In genomic region chr1:30691480-30691879, GRCh38 we compare ENCODE assay signal across 31 cellular contexts. TPM values are rescaled to one million over a fixed set of nuclear protein-coding genes. Genes with fewer than 3 reads are reported as not detected.
"Had no signal": no experiment of that assay in that cellular context is flagged by ENCODE, and none has a peak within 500 bp of the region (broad histone marks: within the 10 kb centered on the region; RNA-seq: fewer than 3 reads in every experiment).

No MANE protein-coding gene starts in this region.

- H3K9me3 ChIP-seq: breast epithelium, gastrocnemius medialis, left ventricle myocardium inferior, mucosa of descending colon, neutrophil, right lobe of liver, upper lobe of left lung had no signal

- H3K27me3 ChIP-seq: breast epithelium, right lobe of liver, upper lobe of left lung had no signal

- ATAC-seq: activated CD4-positive, CD25-positive, alpha-beta regulatory T cell treated with anti-CD3 and anti-CD28 coated beads, Interleukin-2, amount 50 U/mL, for 24 hours; activated naive CD8-positive, alpha-beta T cell treated with anti-CD3 and anti-CD28 coated beads, Interleukin-2, amount 50 U/mL, for 24 hours; gastrocnemius medialis; mucosa of descending colon; right lobe of liver; stimulated activated memory B cell treated with anti-CD40 and anti-IgM and Interleukin-4, amounts not matched to agents 10 μg/mL and 1 μg/mL and 100 μg/mL, for 72 hours; stimulated activated naive CD8-positive, alpha-beta T cell treated with anti-CD3 and anti-CD28 coated beads, Interleukin-15, amount 100 ng/mL, for 72 hours had no signal

- H3K4me3 ChIP-seq: breast epithelium, gastrocnemius medialis, left ventricle myocardium inferior, lung, mucosa of descending colon, right lobe of liver, skin epidermis, upper lobe of left lung had no signal

- H3K36me3 ChIP-seq: breast epithelium, gastrocnemius medialis, left ventricle myocardium inferior, neutrophil, right lobe of liver, upper lobe of left lung had no signal

- H3K27ac ChIP-seq: breast epithelium, gastrocnemius medialis, left ventricle myocardium inferior, neutrophil, right lobe of liver, upper lobe of left lung, VCaP had no signal

- H3K4me1 ChIP-seq: breast epithelium, gastrocnemius medialis, left ventricle myocardium inferior, right lobe of liver, upper lobe of left lung had no signal

- DNase-seq: activated CD4-positive, alpha-beta T cell treated with anti-CD3 and anti-CD28 coated beads for 48 hours; activated CD4-positive, alpha-beta T cell treated with anti-CD3 and anti-CD28 coated beads, Interleukin-2, amount 50 U/mL, for 48 hours; activated CD8-positive, alpha-beta memory T cell treated with anti-CD3 and anti-CD28 coated beads for 24 hours; activated gamma-delta T cell; activated naive CD8-positive, alpha-beta T cell treated with anti-CD3 and anti-CD28 coated beads, Interleukin-2, amount 50 U/mL, for 24 hours; activated T-cell treated with anti-CD3 and anti-CD28 coated beads, Interleukin-2, amount 50 U/mL, for 1 hour; amygdala; dermis blood vessel endothelial cell; effector CD8-positive, alpha-beta T cell; gastrocnemius medialis; glutamatergic neuron; left ventricle myocardium inferior; mesendoderm; mucosa of descending colon; right lobe of liver; stimulated activated CD4-positive, alpha-beta T cell treated with anti-CD3 and anti-CD28 coated beads, Interleukin-12 subunit alpha, Interleukin-12 subunit beta, amount 100 ng/mL, for 4 hours; stimulated activated CD4-positive, alpha-beta T cell treated with anti-CD3 and anti-CD28 coated beads, Interleukin-4, amount 100 ng/mL, for 4 hours; stimulated activated CD8-positive, alpha-beta memory T cell treated with anti-CD3 and anti-CD28 coated beads, Interleukin-4, amount 100 ng/mL, for 48 hours; stimulated activated naive CD8-positive, alpha-beta T cell treated with anti-CD3 and anti-CD28 coated beads, Interleukin-15, amount 100 ng/mL, for 72 hours; substantia nigra; upper lobe of left lung had no signal

RNA-seq across cellular contexts. Expression of gene MATN1, which starts 31.9 kb away (rescaled TPM):
- total RNA-seq: breast epithelium; epithelial cell of proximal tubule; gastrocnemius medialis; left ventricle myocardium inferior; renal cortical epithelial cell; right lobe of liver; T-helper 1 cell treated with Interleukin-12 subunit alpha and Interleukin-12 subunit beta and Interleukin-4 antibody, amounts not matched to agents 30 ng/mL and 1 ng/mL, for 36 hours had no signal
